In the genomic region with DNA sequence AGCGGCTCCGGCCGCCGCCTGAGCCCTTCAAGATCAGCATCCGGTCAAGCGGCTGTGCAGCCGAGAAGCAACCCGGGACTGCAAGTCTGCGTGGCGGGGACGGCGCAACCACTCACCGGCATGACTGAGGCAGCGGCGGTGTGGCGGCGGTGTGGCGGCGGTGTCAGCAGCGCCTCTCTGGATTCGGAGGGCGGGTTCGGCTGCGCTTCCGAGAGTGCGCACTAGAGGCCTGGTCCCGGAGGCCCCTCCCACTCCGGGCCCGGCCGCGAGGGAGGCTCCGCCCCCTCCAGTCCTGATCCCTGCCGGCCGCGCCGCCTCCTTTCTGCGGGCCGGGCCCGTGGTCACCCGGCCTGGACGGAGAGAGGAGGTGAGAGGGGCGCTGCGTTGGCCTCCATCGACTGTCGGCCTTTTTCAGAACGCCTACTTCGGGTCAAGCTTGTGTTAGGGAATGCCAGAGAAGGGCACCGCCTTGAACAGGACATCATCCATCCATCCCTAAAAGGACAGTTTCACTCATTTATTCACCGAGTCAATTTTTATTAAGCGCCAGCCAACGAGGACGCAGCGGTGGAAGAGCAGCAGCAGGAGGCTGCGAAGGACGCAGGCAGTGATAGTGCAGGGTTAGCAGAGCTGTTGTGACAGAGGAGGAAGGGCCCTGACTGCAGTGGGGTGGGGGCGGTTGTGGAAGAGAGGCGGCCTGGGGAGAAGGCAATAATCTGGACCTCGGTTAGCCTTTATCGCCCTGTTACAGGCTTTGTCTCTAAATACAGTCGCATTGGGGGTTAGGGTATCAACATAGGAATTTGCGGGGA, we compare ENCODE assay signal across 8 cellular contexts. TPM values are rescaled to one million over a fixed set of nuclear protein-coding genes. Genes with fewer than 3 reads are reported as not detected.
A peak's percentile ranks its signal among the peaks of the same experiment; 100 is the strongest.
DNase-seq lines count a peak whose midpoint lies in the region; ATAC-seq lines count a peak whose summit lies in the region.

A gene with protein sequence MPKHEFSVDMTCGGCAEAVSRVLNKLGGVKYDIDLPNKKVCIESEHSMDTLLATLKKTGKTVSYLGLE (minus strand): TSS at position 202 of the 812 bp plus-strand sequence. CDS start 80 bp downstream, at position 122.

- ATAC-seq in GM18868 (IDR thresholded peaks at IDR 0.05; ENCODE audit: unreplicated experiment) (peak; percentile 96), HG03103 (IDR thresholded peaks at IDR 0.05; ENCODE audit: low read depth, unreplicated experiment) (peak; percentile 95)

- DNase-seq in AG08396 (ENCODE audit: low spot score) (peak; percentile 99), NCI-H446 (lab: John Stamatoyannopoulos, UW) (peak; percentile 54 to 89), cerebellum (ENCODE audit: low spot score) (peak; percentile 99), kidney glomerular epithelial cell (lab: John Stamatoyannopoulos, UW) (peak; percentile 74)
- peak; percentile 83 to 85 for DNase-seq in activated CD4-positive, alpha-beta T cell treated with anti-CD3 and anti-CD28 coated beads for 24 hours (ENCODE audit: low read depth in 2 of 2)
- DNase-seq in stimulated activated CD4-positive, alpha-beta T cell treated with anti-CD3 and anti-CD28 coated beads, Interleukin-1b, Interleukin-23, amount 100 ng/mL, for 1 hour (ENCODE audit: low read depth in 2 of 2) = peak; percentile 79 to 87

RNA-seq across cellular contexts. Expression of the gene that starts here (rescaled TPM):
- 24.4 TPM for total RNA-seq in cerebellum

Comparison
In these comparisons a context has a peak if more than half of its experiments do, and no peak if none do; other contexts are left out.
1. Peak in every context shown above with its lines: DNase-seq and ATAC-seq.